Comparison of ENCODE assay signal across 8 cellular contexts in the genomic region with DNA sequence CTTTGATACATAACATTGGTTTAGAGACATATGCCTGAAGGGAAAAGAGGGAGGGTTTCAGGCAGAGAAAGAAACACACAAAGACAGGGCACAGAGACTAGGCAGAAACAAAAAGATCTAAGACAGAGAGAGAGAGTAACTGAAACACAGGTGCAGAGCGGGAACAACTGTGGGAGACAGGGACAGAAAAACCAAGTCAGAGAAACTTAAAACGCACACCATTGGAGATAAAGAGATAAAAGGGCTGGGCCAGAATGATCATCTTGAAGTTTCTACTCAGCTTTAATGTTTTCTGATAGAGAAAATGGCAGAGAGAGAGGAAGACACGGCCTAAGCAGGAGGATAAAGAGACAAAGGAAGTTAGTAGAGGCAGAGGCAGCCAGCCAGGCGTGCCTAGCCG. TPM values are rescaled to one million over a fixed set of nuclear protein-coding genes. Genes with fewer than 3 reads are reported as not detected.
DNase-seq lines count a peak whose midpoint lies in the region; ATAC-seq and TF ChIP-seq lines count a peak whose summit lies in the region.

No MANE protein-coding gene starts in this region.

- H3K27ac ChIP-seq in right atrium auricular region, result peak overlapping the region; percentile 75 to 81

- H3K27me3 Mint-ChIP-seq in mesothelial cell of epicardium (ENCODE audit: low read depth), result peaks cover 1% of the 10 kb centered on the region

- intact Hi-C loops in left cardiac atrium (cut with DNase I), result loop anchor here (10.0 kb wide), 2 partner anchors 132 to 1042 kb away; no protein-coding TSS in a partner anchor

- H3K9me3 ChIP-seq in right atrium auricular region, result no peaks in the 10 kb centered on the region

- peak overlapping the region; percentile 73 for H3K27ac Mint-ChIP-seq in mesothelial cell of epicardium

- TF ChIP-seq CTCF in right atrium auricular region (IDR thresholded peaks at IDR 0.05) (no peak), astrocyte of the cerebellum (IDR thresholded peaks at IDR 0.05; ENCODE audit: low read depth, low read length, missing control alignments) (no peak), mesothelial cell of epicardium (IDR thresholded peaks at IDR 0.05; ENCODE audit: unreplicated experiment) (no peak)

- peak overlapping the region; percentile 76 for H3K4me3 Mint-ChIP-seq in mesothelial cell of epicardium

- H3K27me3 ChIP-seq in right atrium auricular region, result no peaks in the 10 kb centered on the region

- in situ Hi-C loops in astrocyte of the cerebellum (cut with HindIII; ENCODE audit: low sequenced_read_pairs), result no loop called here

- peaks cover 0 to 19% of the 10 kb centered on the region in 2 donors for H3K4me1 ChIP-seq in right atrium auricular region

- H3K36me3 ChIP-seq in right atrium auricular region, result no peaks in the 10 kb centered on the region

- DNase-seq in right atrium auricular region (ENCODE audit: low spot score) (no peak), left cardiac atrium (no peak), astrocyte of the cerebellum (ENCODE audit: low read depth) (no peak), mesothelial cell of epicardium (ENCODE audit: low spot score in 2 of 2, unreplicated experiment in 2 of 2) (no peak), NCI-H1436 (lab: John Stamatoyannopoulos, UW) (no peak)
- DNase-seq in stimulated activated CD4-positive, alpha-beta T cell treated with anti-CD3 and anti-CD28 coated beads, Interleukin-4, amount 100 ng/mL, for 4 hours, result no peak

- no peak for ATAC-seq in left cardiac atrium
- no peak for ATAC-seq in GM21360 (IDR thresholded peaks at IDR 0.05; ENCODE audit: unreplicated experiment)
- ATAC-seq in GM19455 (IDR thresholded peaks at IDR 0.05; ENCODE audit: unreplicated experiment), result no peak

- H3K36me3 Mint-ChIP-seq in mesothelial cell of epicardium, result peaks cover 3% of the 10 kb centered on the region

- H3K4me3 ChIP-seq in right atrium auricular region, result peak overlapping the region; percentile 39 to 60
- H3K4me3 ChIP-seq in astrocyte of the cerebellum (ENCODE audit: low read depth, low read length), result peak overlapping the region; percentile 33

- no peaks in the 10 kb centered on the region for H3K9me3 Mint-ChIP-seq in mesothelial cell of epicardium

- H3K4me1 Mint-ChIP-seq in mesothelial cell of epicardium, result peaks cover 53% of the 10 kb centered on the region

RNA-seq across cellular contexts. Expression of gene UNC5CL, which starts 11.8 kb away (rescaled TPM):
- total RNA-seq in right atrium auricular region (under 1 TPM; 0.43 to 0.96 TPM), left cardiac atrium (under 1 TPM; 0.27 to 0.86 TPM), mesothelial cell of epicardium (2.0 to 2.2 TPM (median 2.1 TPM) in 3 replicates)

RNA-seq across cellular contexts. Expression of gene TSPO2, which starts 15.0 kb away (rescaled TPM):
- total RNA-seq in right atrium auricular region (not detected), left cardiac atrium (not detected), mesothelial cell of epicardium (not detected in 3 replicates)

RNA-seq across cellular contexts. Expression of gene APOBEC2, which starts 25.8 kb away (rescaled TPM):
- total RNA-seq in right atrium auricular region (100 to 1,000 TPM; 130 to 245 TPM), left cardiac atrium (100 to 1,000 TPM in 1 of 2 donors, 10 to 100 TPM in 1; 42.1 to 103 TPM), mesothelial cell of epicardium (0.22 to 0.51 TPM (median 0.45 TPM) in 3 replicates)

RNA-seq across cellular contexts. Expression of gene OARD1, which starts 44.9 kb away (rescaled TPM):
- total RNA-seq in right atrium auricular region, result 10 to 100 TPM in 1 of 2 donors, 1 to 10 TPM in 1; 9.4 to 13.4 TPM
- total RNA-seq in left cardiac atrium, result 10 to 100 TPM; 13.9 to 16.3 TPM
- total RNA-seq in mesothelial cell of epicardium, result 24.6 to 26.8 TPM (median 26.8 TPM) in 3 replicates

RNA-seq across cellular contexts. Expression of gene NFYA, which starts 45.5 kb away (rescaled TPM):
- 1 to 10 TPM; 8.2 to 9.9 TPM for total RNA-seq in right atrium auricular region
- 10 to 100 TPM; 11.5 to 11.8 TPM for total RNA-seq in left cardiac atrium
- 64.2 to 69.1 TPM (median 64.7 TPM) in 3 replicates for total RNA-seq in mesothelial cell of epicardium

Comparison
In these comparisons a context has a peak if more than half of its experiments do, and no peak if none do; other contexts are left out.
1. RNA of gene APOBEC2, which starts 25.8 kb away (total RNA-seq): 130 to 245 TPM in right atrium auricular region and 42.1 to 103 TPM in left cardiac atrium; 0.22 to 0.51 TPM in mesothelial cell of epicardium; every median in the first group is over 10 times any median in the second.